Comparison of ENCODE assay signal across 10 cellular contexts in genomic region chr19:15248106-15248505, GRCh38. TPM values are rescaled to one million over a fixed set of nuclear protein-coding genes. Genes with fewer than 3 reads are reported as not detected.
DNase-seq lines count a peak whose midpoint lies in the region; ATAC-seq, FAIRE-seq and TF ChIP-seq lines count a peak whose summit lies in the region.
"Had no signal": no experiment of that assay in that cellular context is flagged by ENCODE, and none has a peak within 500 bp of the region (broad histone marks: within the 10 kb centered on the region; RNA-seq: fewer than 3 reads in every experiment).

No MANE protein-coding gene starts in this region.

- peaks cover 57 to 88% (median 75%) of the 10 kb centered on the region in 10 experiments for H3K4me1 ChIP-seq in BLaER1 treated with 17β-estradiol and CSF1 and Interleukin-3, amounts not matched to agents 10 nM and 100 nM
- H3K4me1 ChIP-seq in left lung (peaks cover 20 to 41% of the 10 kb centered on the region in 2 donors), skeletal muscle tissue (ENCODE audit: control insufficient read depth in 3 of 3, insufficient read depth in 3 of 3, low read length in 3 of 3) (peaks cover 83 to 85% (median 84%) of the 10 kb centered on the region in 3 donors), mesendoderm (ENCODE audit: control insufficient read depth, low read depth, low read length) (no peaks in the 10 kb centered on the region)

- peaks cover 87 to 96% (median 94%) of the 10 kb centered on the region in 11 experiments for H3K36me3 ChIP-seq in BLaER1 treated with 17β-estradiol and CSF1 and Interleukin-3, amounts not matched to agents 10 nM and 100 nM
- H3K36me3 ChIP-seq in left lung (peaks cover 0 to 99% of the 10 kb centered on the region in 2 donors), skeletal muscle tissue (ENCODE audit: control insufficient read depth in 3 of 3, insufficient read depth in 3 of 3, low read length in 3 of 3) (peaks cover 26 to 40% (median 37%) of the 10 kb centered on the region in 3 donors), mesendoderm (ENCODE audit: control insufficient read depth, insufficient read depth, low read length) (peaks cover 26% of the 10 kb centered on the region)

- DNase-seq in left lung (no peak), SKM-1 (lab: John Stamatoyannopoulos, UW; ENCODE audit: unreplicated experiment) (no peak), urothelium cell line (ENCODE audit: low spot score) (no peak), HTR-8/SVneo (ENCODE audit: insufficient read length, low spot score) (no peak), mesendoderm (no peak)
- DNase-seq: activated T-cell treated with anti-CD3 and anti-CD28 coated beads for 4 hours had no signal

- H3K9me3 ChIP-seq in BLaER1 treated with 17β-estradiol and CSF1 and Interleukin-3, amounts not matched to agents 10 nM and 100 nM (replicated peaks in 1 of 11), result no peaks in the 10 kb centered on the region
- H3K9me3 ChIP-seq in left lung (no peaks in the 10 kb centered on the region), skeletal muscle tissue (ENCODE audit: control insufficient read depth in 3 of 3, low read length in 3 of 3) (no peaks in the 10 kb centered on the region)

- H2AK5ac ChIP-seq in mesendoderm (ENCODE audit: low read length), result no peak overlapping the region

- H2BK120ac ChIP-seq in mesendoderm (ENCODE audit: low read depth, low read length), result no peak overlapping the region

- no peak overlapping the region for H3K23ac ChIP-seq in mesendoderm (ENCODE audit: low read length)

- peaks cover 81 to 97% (median 96%) of the 10 kb centered on the region in 11 experiments for H4K20me1 ChIP-seq in BLaER1 treated with 17β-estradiol and CSF1 and Interleukin-3, amounts not matched to agents 10 nM and 100 nM

- H3K4me3 ChIP-seq in BLaER1 treated with 17β-estradiol and CSF1 and Interleukin-3, amounts not matched to agents 10 nM and 100 nM, result peak overlapping the region in 1 of 10 experiments; percentile 22; a peak in 1 of 20 replicates
- H3K4me3 ChIP-seq in left lung (no peak overlapping the region), skeletal muscle tissue (ENCODE audit: low read length in 3 of 3) (peak overlapping the region in 1 of 3 donors; percentile 3), mesendoderm (ENCODE audit: low read length) (no peak overlapping the region)

- peaks cover 19% of the 10 kb centered on the region for H3K79me2 ChIP-seq in mesendoderm (ENCODE audit: control insufficient read depth, insufficient read depth, low read length)

- no CpG with 5 or more reads among the region's 5 CpGs for WGBS in mesendoderm (ENCODE audit: extremely low coverage, insufficient coverage, low lambda C conversion rate)

- H3K79me1 ChIP-seq in mesendoderm (ENCODE audit: low read length), result peaks cover 23% of the 10 kb centered on the region

- no peak overlapping the region for H4K5ac ChIP-seq in mesendoderm (ENCODE audit: low read length)

- no peaks in the 10 kb centered on the region for H3K27me3 ChIP-seq in BLaER1 treated with 17β-estradiol and CSF1 and Interleukin-3, amounts not matched to agents 10 nM and 100 nM
- H3K27me3 ChIP-seq in left lung, result no peaks in the 10 kb centered on the region
- H3K27me3 ChIP-seq in skeletal muscle tissue (ENCODE audit: control insufficient read depth in 3 of 3, insufficient read depth in 3 of 3, low read length in 3 of 3), result no peaks in the 10 kb centered on the region
- no peaks in the 10 kb centered on the region for H3K27me3 ChIP-seq in mesendoderm (ENCODE audit: insufficient read depth, low read length, poor library complexity)

- H3K56ac ChIP-seq in mesendoderm (ENCODE audit: low read length), result no peak overlapping the region

- intact Hi-C loops in left lung (cut with DNase I), result no loop called here

- H3K4me2 ChIP-seq in BLaER1 treated with 17β-estradiol and CSF1 and Interleukin-3, amounts not matched to agents 10 nM and 100 nM, result peak overlapping the region; percentile 50 to 89 (median 63)
- H3K4me2 ChIP-seq in mesendoderm (ENCODE audit: low read length), result no peak overlapping the region

- H3K27ac ChIP-seq in BLaER1 treated with 17β-estradiol and CSF1 and Interleukin-3, amounts not matched to agents 10 nM and 100 nM, result peak overlapping the region in 9 of 11 experiments; percentile 1 to 65 (median 39); a peak in 13 of 22 replicates
- H3K27ac ChIP-seq in angular gyrus (ENCODE audit: low read depth, low read length) (peak overlapping the region; percentile 82), left lung (peak overlapping the region; percentile 72 to 81), skeletal muscle tissue (ENCODE audit: low read depth, low read length) (peak overlapping the region; percentile 80), mesendoderm (ENCODE audit: low read depth, low read length) (no peak overlapping the region)

- peak overlapping the region; percentile 19 to 67 (median 56); a peak in 20 of 22 replicates for H3K9ac ChIP-seq in BLaER1 treated with 17β-estradiol and CSF1 and Interleukin-3, amounts not matched to agents 10 nM and 100 nM
- H3K9ac ChIP-seq in skeletal muscle tissue (ENCODE audit: low read depth in 1 of 3, low read length in 3 of 3), result peak overlapping the region; percentile 19 to 71 (median 59)
- H3K9ac ChIP-seq in mesendoderm (ENCODE audit: low read length), result no peak overlapping the region

- no peak overlapping the region for H2BK15ac ChIP-seq in mesendoderm (replicated peaks; ENCODE audit: low read depth)

- no peak for ATAC-seq in left lung

- TF ChIP-seq CTCF in left lung (IDR thresholded peaks at IDR 0.05), result no peak

- no peak overlapping the region for H3K4ac ChIP-seq in mesendoderm (ENCODE audit: low read depth, low read length)

- FAIRE-seq in urothelium cell line (lab: Jason Lieb, UNC), result no peak
- FAIRE-seq in HTR-8/SVneo (lab: Jason Lieb, UNC), result no peak
- FAIRE-seq: G401.6 had no signal

- H2BK5ac ChIP-seq in mesendoderm (ENCODE audit: low read length), result no peak overlapping the region

- no peak overlapping the region for H3K18ac ChIP-seq in mesendoderm (ENCODE audit: low read length)

- H4K8ac ChIP-seq in mesendoderm (ENCODE audit: low read depth, low read length), result no peak overlapping the region

RNA-seq across cellular contexts. Expression of gene EPHX3, which starts 15.9 kb away (rescaled TPM):
- total RNA-seq in left lung (1 to 10 TPM; 1.6 to 7.6 TPM), skeletal muscle tissue (not detected)
- 20.0 TPM for polyA plus RNA-seq in mesendoderm (2013, experiment 1 of 2)
- 20.1 TPM for polyA plus RNA-seq in mesendoderm (2013, experiment 2 of 2)

RNA-seq across cellular contexts. Expression of gene NOTCH3, which starts 47.3 kb away (rescaled TPM):
- 10 to 100 TPM; 73.2 to 94.1 TPM for total RNA-seq in left lung
- total RNA-seq in skeletal muscle tissue, result 77.8 TPM
- 22.0 TPM for polyA plus RNA-seq in mesendoderm (2013, experiment 1 of 2)
- 22.6 TPM for polyA plus RNA-seq in mesendoderm (2013, experiment 2 of 2)
